ENCODE assay signal across 25 cellular contexts in the genomic region with DNA sequence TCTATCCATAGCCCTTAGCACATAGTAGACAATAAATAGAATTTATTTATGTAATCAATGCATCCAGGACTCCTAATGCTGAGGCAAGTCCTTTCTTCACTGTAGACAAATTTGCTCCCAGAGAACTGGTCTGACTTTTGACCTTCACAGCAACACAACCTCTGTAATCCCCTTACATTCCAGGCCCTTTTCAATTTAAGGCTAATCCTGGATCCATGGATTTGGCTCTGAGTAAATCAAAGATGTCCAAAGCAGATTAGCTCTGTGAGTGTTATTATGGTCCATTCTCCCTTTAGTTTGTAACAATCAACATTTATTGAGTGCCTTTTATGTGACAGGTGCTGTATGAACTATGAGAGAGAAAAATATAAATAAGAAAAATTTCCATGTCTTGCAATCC. TPM values are rescaled to one million over a fixed set of nuclear protein-coding genes. Genes with fewer than 3 reads are reported as not detected.
DNase-seq lines count a peak whose midpoint lies in the region; ATAC-seq, FAIRE-seq and TF ChIP-seq lines count a peak whose summit lies in the region.
"Had no signal": no experiment of that assay in that cellular context is flagged by ENCODE, and none has a peak within 500 bp of the region (broad histone marks: within the 10 kb centered on the region; RNA-seq: fewer than 3 reads in every experiment).

No MANE protein-coding gene starts in this region.

- H3K18ac ChIP-seq in trophoblast cell (ENCODE audit: low read length), result no peak overlapping the region

- no peaks in the 10 kb centered on the region for H3F3A ChIP-seq in neural progenitor cell (ENCODE audit: low read depth)

- no peak overlapping the region for H3K4ac ChIP-seq in trophoblast cell (ENCODE audit: low read depth, low read length)

- FAIRE-seq in H54 (lab: Jason Lieb, UNC), result peak; percentile 48
- FAIRE-seq: GM12878, GM18507 had no signal

- no peak overlapping the region for H2BK120ac ChIP-seq in trophoblast cell (ENCODE audit: insufficient read depth, low read length, poor library complexity)

- no peaks in the 10 kb centered on the region for H4K20me1 ChIP-seq in neural progenitor cell (ENCODE audit: low read depth)
- H4K20me1 ChIP-seq: BLaER1 treated with 17β-estradiol and CSF1 and Interleukin-3, amounts not matched to agents 10 nM and 100 nM had no signal

- H3K14ac ChIP-seq in trophoblast cell (ENCODE audit: low read length), result no peak overlapping the region

- H3K27me3 Mint-ChIP-seq in neural progenitor cell (ENCODE audit: insufficient read depth, low read depth), result peaks cover 2% of the 10 kb centered on the region

- no peak overlapping the region for H4K12ac ChIP-seq in trophoblast cell (ENCODE audit: low read depth, low read length)

- no peak overlapping the region for H4K91ac ChIP-seq in trophoblast cell (ENCODE audit: low read depth, low read length)

- H3K9ac ChIP-seq in neural progenitor cell (no peak overlapping the region), trophoblast cell (ENCODE audit: low read length) (no peak overlapping the region)
- H3K9ac ChIP-seq: BLaER1 treated with 17β-estradiol and CSF1 and Interleukin-3, amounts not matched to agents 10 nM and 100 nM had no signal

- intact Hi-C loops in aorta (cut with DNase I) (no loop called here), cardiac septum (cut with DNase I) (no loop called here)

- no peak overlapping the region for H3K4me3 Mint-ChIP-seq in neural progenitor cell
- H3K4me3 Mint-ChIP-seq: CD14-positive monocyte; CD4-positive, alpha-beta T cell; GM23338 had no signal

- H3K27ac ChIP-seq in neural progenitor cell, result no peak overlapping the region
- H3K27ac ChIP-seq in trophoblast cell (ENCODE audit: low read depth, low read length), result no peak overlapping the region
- no peak overlapping the region for H3K27ac ChIP-seq in aorta (ENCODE audit: low read depth in 1 of 2, low read length in 2 of 2)
- H3K27ac ChIP-seq: A549; BLaER1 treated with 17β-estradiol and CSF1 and Interleukin-3, amounts not matched to agents 10 nM and 100 nM had no signal

- H2AFZ ChIP-seq in neural progenitor cell (replicated peaks) (no peak overlapping the region), trophoblast cell (ENCODE audit: insufficient read depth, low read length, poor library complexity) (no peak overlapping the region)
- H2AFZ ChIP-seq: GM23338 had no signal

- H3K4me1 ChIP-seq in neural progenitor cell (peaks cover 9% of the 10 kb centered on the region), trophoblast cell (ENCODE audit: control insufficient read depth in 1 of 2, insufficient read depth in 2 of 2, low read length in 2 of 2) (no peaks in the 10 kb centered on the region), aorta (ENCODE audit: control insufficient read depth in 1 of 2, insufficient read depth in 2 of 2, low read length in 2 of 2) (no peaks in the 10 kb centered on the region)
- H3K4me1 ChIP-seq: A549; BE2C; BLaER1 treated with 17β-estradiol and CSF1 and Interleukin-3, amounts not matched to agents 10 nM and 100 nM had no signal

- H3K4me2 ChIP-seq in neural progenitor cell (no peak overlapping the region), trophoblast cell (ENCODE audit: low read length) (no peak overlapping the region)
- H3K4me2 ChIP-seq: A549; BLaER1 treated with 17β-estradiol and CSF1 and Interleukin-3, amounts not matched to agents 10 nM and 100 nM; GM23338 had no signal

- H3K79me2 ChIP-seq in neural progenitor cell (ENCODE audit: low read depth) (no peaks in the 10 kb centered on the region), trophoblast cell (ENCODE audit: control insufficient read depth, insufficient read depth, low read length, poor library complexity) (no peaks in the 10 kb centered on the region)

- no peak overlapping the region for H2BK5ac ChIP-seq in trophoblast cell (ENCODE audit: low read depth, low read length, poor library complexity)

- no peaks in the 10 kb centered on the region for H3K36me3 Mint-ChIP-seq in neural progenitor cell
- H3K36me3 Mint-ChIP-seq: CD14-positive monocyte had no signal

- H3K23ac ChIP-seq in trophoblast cell (ENCODE audit: low read length), result no peak overlapping the region

- peaks cover 2% of the 10 kb centered on the region for H3K9me3 Mint-ChIP-seq in neural progenitor cell
- H3K9me3 Mint-ChIP-seq: CD4-positive, alpha-beta T cell; GM23338 had no signal

- H3K36me3 ChIP-seq in neural progenitor cell (no peaks in the 10 kb centered on the region), trophoblast cell (ENCODE audit: control insufficient read depth in 1 of 2, insufficient read depth in 2 of 2, low read length in 2 of 2) (no peaks in the 10 kb centered on the region), aorta (ENCODE audit: control insufficient read depth in 1 of 2, insufficient read depth in 2 of 2, low read length in 1 of 2) (no peaks in the 10 kb centered on the region)
- H3K36me3 ChIP-seq: BE2C; BLaER1 treated with 17β-estradiol and CSF1 and Interleukin-3, amounts not matched to agents 10 nM and 100 nM had no signal

- H2AK5ac ChIP-seq in trophoblast cell (ENCODE audit: low read length), result no peak overlapping the region

- no peaks in the 10 kb centered on the region for H3K79me1 ChIP-seq in trophoblast cell (ENCODE audit: low read length)

- H3K27me3 ChIP-seq in neural progenitor cell, result no peaks in the 10 kb centered on the region
- H3K27me3 ChIP-seq in trophoblast cell (ENCODE audit: insufficient read depth, low read length), result no peaks in the 10 kb centered on the region
- H3K27me3 ChIP-seq in aorta (ENCODE audit: control insufficient read depth in 1 of 2, insufficient read depth in 2 of 2, low read length in 1 of 2), result no peaks in the 10 kb centered on the region
- H3K27me3 ChIP-seq: BE2C; BLaER1 treated with 17β-estradiol and CSF1 and Interleukin-3, amounts not matched to agents 10 nM and 100 nM had no signal

- H4K8ac ChIP-seq in trophoblast cell (ENCODE audit: low read depth, low read length), result no peak overlapping the region

- H3K4me1 Mint-ChIP-seq in neural progenitor cell, result peaks cover 41% of the 10 kb centered on the region

- H2BK12ac ChIP-seq in trophoblast cell (ENCODE audit: low read length), result no peak overlapping the region

- H3K9me3 ChIP-seq in neural progenitor cell (ENCODE audit: low read depth) (no peaks in the 10 kb centered on the region), trophoblast cell (ENCODE audit: insufficient read depth, low read depth, low read length) (no peaks in the 10 kb centered on the region), aorta (ENCODE audit: control insufficient read depth, low read length) (no peaks in the 10 kb centered on the region)
- H3K9me3 ChIP-seq: A549; BE2C; BLaER1 treated with 17β-estradiol and CSF1 and Interleukin-3, amounts not matched to agents 10 nM and 100 nM had no signal

- no peak for TF ChIP-seq POLR2A in H54 (IDR thresholded peaks at IDR 0.05; ENCODE audit: low read depth, low read length)

- DNase-seq in H54 (ENCODE audit: insufficient read length, low spot score) (no peak), NCI-H82 treated with DMSO at 0.1 percent for 48 hours (lab: John Stamatoyannopoulos, UW; ENCODE audit: unreplicated experiment) (peak; percentile 95), neural progenitor cell (ENCODE audit: low spot score) (peak; percentile 65), trophoblast cell (no peak), aorta (no peak), cardiac septum (ENCODE audit: low spot score) (no peak)
- DNase-seq in central memory CD4-positive, alpha-beta T cell, result no peak
- DNase-seq: 8988T; ACHN; AML-193; BE2C; Calu3; CD4-positive, alpha-beta T cell; COR-L47; DMS79; EL; GDM1; HCEC 1CT had no signal

- H3K4me3 ChIP-seq in neural progenitor cell (no peak overlapping the region), trophoblast cell (ENCODE audit: low read depth, low read length) (no peak overlapping the region), aorta (ENCODE audit: low read length in 2 of 2) (no peak overlapping the region)
- H3K4me3 ChIP-seq: A549; BLaER1 treated with 17β-estradiol and CSF1 and Interleukin-3, amounts not matched to agents 10 nM and 100 nM; GM12878; GM23338 had no signal

- ATAC-seq in aorta (ENCODE audit: low FRiP score), result no peak
- ATAC-seq: A549, GM12878, GM23338 had no signal

- TF ChIP-seq CTCF in neural progenitor cell (IDR thresholded peaks at IDR 0.05), result no peak

- no peak overlapping the region for H3K27ac Mint-ChIP-seq in neural progenitor cell
- H3K27ac Mint-ChIP-seq: CD14-positive monocyte; CD4-positive, alpha-beta T cell; GM23338 had no signal

RNA-seq across cellular contexts. Expression of gene TMC1, which starts 27.4 kb away (rescaled TPM):
- total RNA-seq in neural progenitor cell (ENCODE audit: low replicate concordance) (not detected in 2 replicates), aorta (1 to 10 TPM in 1 of 2 donors, under 1 TPM in 1; 0.62 to 2.9 TPM), cardiac septum (0.27 TPM)
- 0.03 and 0.04 TPM in 2 replicates for polyA plus RNA-seq in trophoblast cell (2013)
- not detected for polyA plus RNA-seq in aorta
- total RNA-seq: Calu3; CD4-positive, alpha-beta T cell; H4 had no signal

Comparison
In these comparisons a context has a peak if more than half of its experiments do, and no peak if none do; other contexts are left out.
1. DNase-seq: peak in NCI-H82 treated with DMSO at 0.1 percent for 48 hours (single experiment) and neural progenitor cell (single experiment); none in H54 (single experiment), central memory CD4-positive, alpha-beta T cell (single experiment), trophoblast cell (0 of 2), aorta (0 of 2) and cardiac septum (single experiment).